In genomic region chr11:115364892-115365291, GRCh38 we compare ENCODE assay signal across 23 cellular contexts.
DNase-seq lines count a peak whose midpoint lies in the region; ATAC-seq and TF ChIP-seq lines count a peak whose summit lies in the region.
"Had no signal": no experiment of that assay in that cellular context is flagged by ENCODE, and none has a peak within 500 bp of the region (broad histone marks: within the 10 kb centered on the region; RNA-seq: fewer than 3 reads in every experiment).

No MANE protein-coding gene starts in this region.

- intact Hi-C loops in left ventricle myocardium inferior (cut with micrococcal nuclease) (no loop called here), right cardiac atrium (cut with DNase I) (no loop called here), IMR-90 (cut with micrococcal nuclease) (loop anchor here (5.0 kb wide), 1 partner anchor 32 kb away; no protein-coding TSS in a partner anchor)

- H3K18ac ChIP-seq in IMR-90 (ENCODE audit: low read depth, low read length) (no peak overlapping the region), mesenchymal stem cell (ENCODE audit: low read depth in 1 of 2, low read length in 2 of 2) (no peak overlapping the region)

- peak overlapping the region; percentile 58 for H3K27ac ChIP-seq in left ventricle myocardium inferior (replicated peaks)
- no peak overlapping the region for H3K27ac ChIP-seq in right cardiac atrium (ENCODE audit: low read length)
- no peak overlapping the region for H3K27ac ChIP-seq in IMR-90 (ENCODE audit: insufficient read depth, low read length)
- H3K27ac ChIP-seq in foreskin keratinocyte = no peak overlapping the region
- H3K27ac ChIP-seq in mesenchymal stem cell (ENCODE audit: low read length, poor library complexity, severe bottlenecking) = no peak overlapping the region
- H3K27ac ChIP-seq: BLaER1 treated with 17β-estradiol and CSF1 and Interleukin-3, amounts not matched to agents 10 nM and 100 nM; SK-N-MC had no signal

- POLR2A ChIA-PET in IMR-90 (lab: Charles Lee; ENCODE audit: unreplicated experiment) = no interaction called here

- H3K23ac ChIP-seq in IMR-90 (ENCODE audit: low read depth, low read length) (no peak overlapping the region), mesenchymal stem cell (ENCODE audit: low read length in 2 of 2) (no peak overlapping the region)

- H2BK120ac ChIP-seq in IMR-90 (ENCODE audit: low read depth, low read length) = no peak overlapping the region
- no peak overlapping the region for H2BK120ac ChIP-seq in mesenchymal stem cell (ENCODE audit: low read depth, low read length)

- in situ Hi-C loops in IMR-90 (cut with MboI; ENCODE audit: low sequenced_read_pairs) = no loop called here

- TF ChIP-seq CTCF in left ventricle myocardium inferior (IDR thresholded peaks at IDR 0.05; ENCODE audit: borderline replicate concordance) = no peak
- no peak for TF ChIP-seq CTCF in IMR-90 (conservative IDR thresholded peaks at IDR 0.05; ENCODE audit: low read depth, low read length)
- TF ChIP-seq CTCF in foreskin keratinocyte (conservative IDR thresholded peaks at IDR 0.05) = no peak

- H2AFZ ChIP-seq in IMR-90 (replicated peaks; ENCODE audit: low read length, poor library complexity) (no peak overlapping the region), mesenchymal stem cell (ENCODE audit: low read depth, low read length) (no peak overlapping the region)

- no peak for TF ChIP-seq POLR2A in IMR-90 (IDR thresholded peaks at IDR 0.05; ENCODE audit: low read depth, low read length)

- H3K56ac ChIP-seq in IMR-90 (ENCODE audit: extremely low read depth, insufficient read depth, low read length) = no peak overlapping the region

- H3K4ac ChIP-seq in IMR-90 (ENCODE audit: low read depth, low read length) = no peak overlapping the region
- no peak overlapping the region for H3K4ac ChIP-seq in mesenchymal stem cell (ENCODE audit: low read depth in 1 of 2, low read length in 2 of 2)

- no peak overlapping the region for H2BK20ac ChIP-seq in IMR-90 (ENCODE audit: low read depth, low read length)

- 0 out of 4 replicates have a peak, but pooled peaks cover 0 to 5% of the 10 kb centered on the region in 2 experiments for H3K79me1 ChIP-seq in IMR-90 (ENCODE audit: low read depth in 1 of 2, low read length in 2 of 2)
- H3K79me1 ChIP-seq in mesenchymal stem cell (replicated peaks; ENCODE audit: low read length, poor library complexity, severe bottlenecking) = peaks cover 11% of the 10 kb centered on the region

- no peak for ATAC-seq in right cardiac atrium
- ATAC-seq in IMR-90 (ENCODE audit: low read depth) = no peak
- ATAC-seq in foreskin keratinocyte = peak; percentile 21
- ATAC-seq in HG02642 (IDR thresholded peaks at IDR 0.05; ENCODE audit: poor library complexity, unreplicated experiment) = no peak

- no peak for TF ChIP-seq RAD21 in IMR-90 (IDR thresholded peaks at IDR 0.05; ENCODE audit: low read length)

- no peak overlapping the region for H3K4me3 ChIP-seq in left ventricle myocardium inferior
- no peak overlapping the region for H3K4me3 ChIP-seq in right cardiac atrium (ENCODE audit: low read length)
- H3K4me3 ChIP-seq in IMR-90 (ENCODE audit: insufficient read depth, low read depth, low read length) = no peak overlapping the region
- H3K4me3 ChIP-seq in mesenchymal stem cell (ENCODE audit: insufficient read depth in 1 of 2, low read depth in 1 of 2, low read length in 2 of 2) = no peak overlapping the region
- H3K4me3 ChIP-seq: BLaER1 treated with 17β-estradiol and CSF1 and Interleukin-3, amounts not matched to agents 10 nM and 100 nM; SK-N-MC had no signal

- dilution Hi-C loops in IMR-90 (cut with HindIII; ENCODE audit: low sequenced_read_pairs, unreplicated experiment) = no loop called here

- H3K4me1 ChIP-seq in left ventricle myocardium inferior (peaks cover 41% of the 10 kb centered on the region), right cardiac atrium (ENCODE audit: control insufficient read depth, insufficient read depth, low read length) (peaks cover 2% of the 10 kb centered on the region), IMR-90 (ENCODE audit: control insufficient read depth, insufficient read depth, low read length) (peaks cover 2% of the 10 kb centered on the region), foreskin keratinocyte (no peaks in the 10 kb centered on the region), mesenchymal stem cell (ENCODE audit: control insufficient read depth, insufficient read depth, low read depth, low read length) (peaks cover 2% of the 10 kb centered on the region)
- H3K4me1 ChIP-seq: BLaER1 treated with 17β-estradiol and CSF1 and Interleukin-3, amounts not matched to agents 10 nM and 100 nM had no signal

- WGBS in right cardiac atrium = 79% methylated on average over 3 of the region's 3 CpGs
- WGBS in IMR-90 (ENCODE audit: extremely low coverage in 2 of 2, insufficient read length in 1 of 2), 2 experiments = no CpG with 5 or more reads among the region's 3 CpGs
- WGBS in mesenchymal stem cell = 100% methylated on average over 2 of the region's 3 CpGs

- H3K14ac ChIP-seq in IMR-90 (replicated peaks; ENCODE audit: low read depth, low read length) (no peak overlapping the region), mesenchymal stem cell (ENCODE audit: low read length in 2 of 2) (no peak overlapping the region)

- H2AK5ac ChIP-seq in IMR-90 (ENCODE audit: low read depth, low read length) = no peak overlapping the region
- no peak overlapping the region for H2AK5ac ChIP-seq in mesenchymal stem cell (ENCODE audit: low read length, severe bottlenecking)

- no peak overlapping the region for H2AK9ac ChIP-seq in IMR-90 (replicated peaks; ENCODE audit: low read depth, low read length, poor library complexity)

- H4K20me1 ChIP-seq in IMR-90 (ENCODE audit: insufficient read depth, low read length) = no peaks in the 10 kb centered on the region
- H4K20me1 ChIP-seq: BLaER1 treated with 17β-estradiol and CSF1 and Interleukin-3, amounts not matched to agents 10 nM and 100 nM had no signal

- H3K9me1 ChIP-seq in IMR-90 (ENCODE audit: insufficient read depth, low read length) = peaks cover 2% of the 10 kb centered on the region; the same call in 1 of the 2 replicates

- no peaks in the 10 kb centered on the region for H3K27me3 ChIP-seq in left ventricle myocardium inferior (ENCODE audit: low read depth)
- H3K27me3 ChIP-seq in right cardiac atrium (ENCODE audit: control insufficient read depth, insufficient read depth) = no peaks in the 10 kb centered on the region
- H3K27me3 ChIP-seq in IMR-90 (ENCODE audit: control insufficient read depth, insufficient read depth, low read length) = no peaks in the 10 kb centered on the region
- no peaks in the 10 kb centered on the region for H3K27me3 ChIP-seq in foreskin keratinocyte
- no peaks in the 10 kb centered on the region for H3K27me3 ChIP-seq in mesenchymal stem cell (ENCODE audit: control insufficient read depth in 1 of 2, insufficient read depth in 1 of 2, low read length in 2 of 2)
- H3K27me3 ChIP-seq: BLaER1 treated with 17β-estradiol and CSF1 and Interleukin-3, amounts not matched to agents 10 nM and 100 nM had no signal

- H3K9ac ChIP-seq in IMR-90 (ENCODE audit: low read depth, low read length) = no peak overlapping the region
- H3K9ac ChIP-seq in mesenchymal stem cell (ENCODE audit: low read length) = no peak overlapping the region
- H3K9ac ChIP-seq: BLaER1 treated with 17β-estradiol and CSF1 and Interleukin-3, amounts not matched to agents 10 nM and 100 nM had no signal

- CTCF ChIA-PET in IMR-90 (lab: Yijun Ruan, JAX) = no interaction called here

- H3K4me2 ChIP-seq in IMR-90 (ENCODE audit: low read depth, low read length) (no peak overlapping the region), mesenchymal stem cell (ENCODE audit: low read length, poor library complexity, severe bottlenecking) (no peak overlapping the region)
- H3K4me2 ChIP-seq: BLaER1 treated with 17β-estradiol and CSF1 and Interleukin-3, amounts not matched to agents 10 nM and 100 nM had no signal

- H4K5ac ChIP-seq in IMR-90 (ENCODE audit: low read depth, low read length) = no peak overlapping the region

- no TSS peak for BruUV-seq in IMR-90 (replicated peaks; lab: Mats Ljungman, UMichigan)

- H4K91ac ChIP-seq in IMR-90 (ENCODE audit: insufficient read depth, low read depth, low read length) (no peak overlapping the region), mesenchymal stem cell (ENCODE audit: low read length) (no peak overlapping the region)

- H3K9me3 ChIP-seq in left ventricle myocardium inferior (replicated peaks) (no peaks in the 10 kb centered on the region), right cardiac atrium (ENCODE audit: control insufficient read depth, low read length) (no peaks in the 10 kb centered on the region), IMR-90 (ENCODE audit: control insufficient read depth, insufficient read depth, low read length) (no peaks in the 10 kb centered on the region), mesenchymal stem cell (ENCODE audit: control insufficient read depth, low read length) (no peaks in the 10 kb centered on the region)
- H3K9me3 ChIP-seq: BLaER1 treated with 17β-estradiol and CSF1 and Interleukin-3, amounts not matched to agents 10 nM and 100 nM had no signal

- H4K8ac ChIP-seq in IMR-90 (ENCODE audit: low read depth in 2 of 2, low read length in 2 of 2) (no peak overlapping the region), mesenchymal stem cell (ENCODE audit: low read length) (no peak overlapping the region)

- no peak for DNase-seq in left ventricle myocardium inferior
- no peak for DNase-seq in right cardiac atrium
- peak; percentile 25 for DNase-seq in IMR-90
- DNase-seq in foreskin keratinocyte = no peak
- no peak for DNase-seq in pons (ENCODE audit: low spot score)
- DNase-seq in mesenchymal stem cell = no peak
- DNase-seq: AML-193; CD4-positive, alpha-beta T cell; DMS79; GF-D8; KG1; NCI-H1092; NCI-H1417 treated with DMSO at 0.1 percent for 48 hours; NCI-H1694 treated with DMSO at 0.1 percent for 48 hours; NCI-H2081; NCI-H2227 treated with DMSO at 0.1 percent for 48 hours; NCI-H526 treated with DMSO at 0.1 percent for 48 hours; RPMI8226; SIG-M5; SW 1271 had no signal

- no peaks in the 10 kb centered on the region for H3K36me3 ChIP-seq in left ventricle myocardium inferior
- H3K36me3 ChIP-seq in IMR-90 (ENCODE audit: control insufficient read depth, insufficient read depth, low read length) = no peaks in the 10 kb centered on the region
- H3K36me3 ChIP-seq in mesenchymal stem cell (ENCODE audit: control insufficient read depth in 1 of 2, insufficient read depth in 2 of 2, low read depth in 1 of 2, low read length in 2 of 2) = no peaks in the 10 kb centered on the region
- H3K36me3 ChIP-seq: BLaER1 treated with 17β-estradiol and CSF1 and Interleukin-3, amounts not matched to agents 10 nM and 100 nM had no signal

- no peak overlapping the region for H2BK12ac ChIP-seq in mesenchymal stem cell (ENCODE audit: low read length in 2 of 2)

- H2BK5ac ChIP-seq in IMR-90 (ENCODE audit: low read depth, low read length, poor library complexity, severe bottlenecking) (no peak overlapping the region), mesenchymal stem cell (ENCODE audit: low read depth, low read length, poor library complexity, severe bottlenecking) (no peak overlapping the region)

- no peak overlapping the region for H2BK15ac ChIP-seq in IMR-90 (ENCODE audit: low read depth, low read length)
- no peak overlapping the region for H2BK15ac ChIP-seq in mesenchymal stem cell (ENCODE audit: low read depth, poor library complexity, severe bottlenecking)

TF ChIP-seq in IMR-90, 13 proteins besides CTCF, POLR2A, EP300 and RAD21 (continues in another document):
- peak; percentile 22; the same call in 1 of the 2 replicates for TF ChIP-seq NFE2L2 (IDR thresholded peaks at IDR 0.05; ENCODE audit: low read depth, low read length)
